Comparison of ENCODE assay signal across 18 cellular contexts in the genomic region with DNA sequence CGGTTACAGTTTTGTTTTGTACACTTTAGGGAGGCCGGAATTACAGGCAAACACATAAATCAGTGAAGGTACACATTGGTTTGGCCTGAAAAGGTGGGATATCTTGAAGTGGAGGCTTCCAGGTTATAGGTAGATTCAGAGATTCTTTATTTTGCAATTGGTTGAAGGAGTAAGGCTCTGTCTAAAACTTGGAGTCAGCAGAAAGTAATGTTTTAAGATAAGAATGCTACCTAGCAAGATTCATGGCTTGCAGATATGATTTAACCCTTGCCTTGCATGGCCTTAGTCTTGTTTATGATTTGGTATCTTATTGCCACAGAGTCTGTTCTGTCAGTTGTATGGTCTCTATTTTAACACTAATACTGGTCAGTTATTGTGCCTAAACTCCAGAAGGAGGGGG.
DNase-seq lines count a peak whose midpoint lies in the region; ATAC-seq, FAIRE-seq and TF ChIP-seq lines count a peak whose summit lies in the region.
"Had no signal": no experiment of that assay in that cellular context is flagged by ENCODE, and none has a peak within 500 bp of the region (broad histone marks: within the 10 kb centered on the region; RNA-seq: fewer than 3 reads in every experiment).

No MANE protein-coding gene starts in this region.

- H3K36me3 Mint-ChIP-seq in Caco-2 (ENCODE audit: insufficient read depth, unreplicated experiment) = peaks cover 12% of the 10 kb centered on the region

- H3K79me2 ChIP-seq in hepatocyte (no peaks in the 10 kb centered on the region), trophoblast cell (ENCODE audit: control insufficient read depth, insufficient read depth, low read length, poor library complexity) (no peaks in the 10 kb centered on the region)

- DNase-seq in Caco-2 (peak in 1 of 2 experiments; percentile 30), hepatocyte (ENCODE audit: low spot score) (no peak), trophoblast cell (peak; percentile 53 to 88), cerebellum (ENCODE audit: low spot score) (no peak), mucosa of descending colon (no peak), RCC 7860 (ENCODE audit: low spot score) (no peak)
- DNase-seq: DMS153, EL, NCI-H1092, NCI-H1694, NCI-H2227 treated with DMSO at 0.1 percent for 48 hours, NCI-H524 had no signal

- H3K36me3 ChIP-seq in Caco-2 (ENCODE audit: control insufficient read depth, insufficient read depth, low read length) (no peaks in the 10 kb centered on the region), hepatocyte (replicated peaks; ENCODE audit: insufficient read depth, low read depth) (no peaks in the 10 kb centered on the region), trophoblast cell (ENCODE audit: control insufficient read depth in 1 of 2, insufficient read depth in 2 of 2, low read length in 2 of 2) (no peaks in the 10 kb centered on the region), mucosa of descending colon (ENCODE audit: low read depth) (no peaks in the 10 kb centered on the region)
- H3K36me3 ChIP-seq: HAP-1 had no signal

- H3K27me3 Mint-ChIP-seq in Caco-2 (ENCODE audit: insufficient read depth, unreplicated experiment) = no peaks in the 10 kb centered on the region

- no TSS peak for BruUV-seq in Caco-2 (replicated peaks; lab: Mats Ljungman, UMichigan)

- H3K4me2 ChIP-seq in hepatocyte (peak overlapping the region; percentile 34), trophoblast cell (ENCODE audit: low read length) (no peak overlapping the region)
- H3K4me2 ChIP-seq: BLaER1 had no signal

- H3K27ac ChIP-seq in VCaP (peak overlapping the region; percentile 21; the same call in 1 of the 2 replicates), hepatocyte (peak overlapping the region; percentile 75), trophoblast cell (ENCODE audit: low read depth, low read length) (peak overlapping the region; percentile 83)
- H3K27ac ChIP-seq: BLaER1 had no signal

- H4K12ac ChIP-seq in trophoblast cell (ENCODE audit: low read depth, low read length) = no peak overlapping the region

- H4K8ac ChIP-seq in trophoblast cell (ENCODE audit: low read depth, low read length) = peak overlapping the region; percentile 33

- no peaks in the 10 kb centered on the region for H3K27me3 ChIP-seq in Caco-2 (replicated peaks; ENCODE audit: control insufficient read depth, insufficient read depth, low read length)
- no peaks in the 10 kb centered on the region for H3K27me3 ChIP-seq in hepatocyte
- H3K27me3 ChIP-seq in trophoblast cell (ENCODE audit: insufficient read depth, low read length) = no peaks in the 10 kb centered on the region
- H3K27me3 ChIP-seq: BLaER1 had no signal

- no peak overlapping the region for H3K23ac ChIP-seq in trophoblast cell (ENCODE audit: low read length)

- no peak overlapping the region for H3K9ac ChIP-seq in trophoblast cell (ENCODE audit: low read length)
- H3K9ac ChIP-seq: BLaER1 had no signal

- H3K27ac Mint-ChIP-seq in Caco-2 (ENCODE audit: unreplicated experiment) = peak overlapping the region; percentile 74

- H4K20me1 ChIP-seq in hepatocyte (ENCODE audit: insufficient read depth, poor library complexity, severe bottlenecking) = no peaks in the 10 kb centered on the region
- H4K20me1 ChIP-seq: BLaER1 had no signal

- WGBS in hepatocyte (ENCODE audit: low lambda C conversion rate, missing lambda C conversion rate) = 35% methylated on average over 2 of the region's 2 CpGs
- WGBS in trophoblast cell (ENCODE audit: extremely low coverage, insufficient coverage, insufficient read length) = no CpG with 5 or more reads among the region's 2 CpGs

- H2AFZ ChIP-seq in hepatocyte = peak overlapping the region; percentile 13
- H2AFZ ChIP-seq in trophoblast cell (ENCODE audit: insufficient read depth, low read length, poor library complexity) = no peak overlapping the region

- POLR2A ChIA-PET in Caco-2 (lab: Charles Lee) = no interaction called here

- H2BK120ac ChIP-seq in trophoblast cell (ENCODE audit: insufficient read depth, low read length, poor library complexity) = peak overlapping the region; percentile 99

- H3K4me3 Mint-ChIP-seq in Caco-2 (ENCODE audit: unreplicated experiment) = peak overlapping the region; percentile 37

- H3K4me3 ChIP-seq in Caco-2 (ENCODE audit: low read depth, low read length) (no peak overlapping the region), hepatocyte (no peak overlapping the region), trophoblast cell (ENCODE audit: low read depth, low read length) (no peak overlapping the region), mucosa of descending colon (no peak overlapping the region)
- H3K4me3 ChIP-seq: BLaER1, HAP-1 had no signal

- H2BK12ac ChIP-seq in trophoblast cell (ENCODE audit: low read length) = peak overlapping the region; percentile 50

- H3K4me1 ChIP-seq in Caco-2 = peaks cover 43% of the 10 kb centered on the region
- peaks cover 22% of the 10 kb centered on the region for H3K4me1 ChIP-seq in hepatocyte (ENCODE audit: insufficient read depth)
- peaks cover 14 to 15% of the 10 kb centered on the region in 2 experiments for H3K4me1 ChIP-seq in trophoblast cell (ENCODE audit: control insufficient read depth in 1 of 2, insufficient read depth in 2 of 2, low read length in 2 of 2)
- no peaks in the 10 kb centered on the region for H3K4me1 ChIP-seq in mucosa of descending colon (ENCODE audit: low read depth)

- peaks cover 20% of the 10 kb centered on the region for H3K4me1 Mint-ChIP-seq in Caco-2 (ENCODE audit: low read depth, unreplicated experiment)

- peaks cover 18% of the 10 kb centered on the region for H3K9me3 Mint-ChIP-seq in Caco-2 (ENCODE audit: unreplicated experiment)

- H3K4ac ChIP-seq in trophoblast cell (ENCODE audit: low read depth, low read length) = no peak overlapping the region

- intact Hi-C loops in Caco-2 (cut with micrococcal nuclease; ENCODE audit: unreplicated experiment) = loop anchor here (2.0 kb wide), 1 partner anchor 46 kb away; no protein-coding TSS in a partner anchor
- intact Hi-C loops in mucosa of descending colon (cut with DNase I, micrococcal nuclease) = no loop called here

- peak overlapping the region; percentile 98 for H4K91ac ChIP-seq in trophoblast cell (ENCODE audit: low read depth, low read length)

- ATAC-seq in mucosa of descending colon (no peak), GM19351 (IDR thresholded peaks at IDR 0.05; ENCODE audit: unreplicated experiment) (no peak)
- ATAC-seq: Panc1, Right ventricle myocardium inferior had no signal

- CTCF ChIA-PET in Caco-2 (lab: Charles Lee) = no interaction called here

- H3K14ac ChIP-seq in trophoblast cell (ENCODE audit: low read length) = no peak overlapping the region

- peak overlapping the region; percentile 99 for H2BK5ac ChIP-seq in trophoblast cell (ENCODE audit: low read depth, low read length, poor library complexity)

- H3K9me3 ChIP-seq in Caco-2 (peaks cover 17% of the 10 kb centered on the region; the same call in 1 of the 2 replicates), hepatocyte (ENCODE audit: low read depth) (no peaks in the 10 kb centered on the region), trophoblast cell (ENCODE audit: insufficient read depth, low read depth, low read length) (peaks cover 3% of the 10 kb centered on the region), mucosa of descending colon (peaks cover 4% of the 10 kb centered on the region)

- H3K79me1 ChIP-seq in trophoblast cell (ENCODE audit: low read length) = peaks cover 15% of the 10 kb centered on the region

- H3K9me2 ChIP-seq in hepatocyte (replicated peaks; ENCODE audit: insufficient read depth) = no peaks in the 10 kb centered on the region

- TF ChIP-seq CTCF in Caco-2 (IDR thresholded peaks at IDR 0.05; ENCODE audit: insufficient read depth in 1 of 2, low read depth in 1 of 2, low read length in 1 of 2, severe bottlenecking in 1 of 2, unreplicated experiment in 1 of 2) (no peak), VCaP (conservative IDR thresholded peaks at IDR 0.05) (no peak), hepatocyte (IDR thresholded peaks at IDR 0.05; ENCODE audit: poor library complexity) (no peak), mucosa of descending colon (IDR thresholded peaks at IDR 0.05) (no peak)

- no peak overlapping the region for H2AK5ac ChIP-seq in trophoblast cell (ENCODE audit: low read length)

- FAIRE-seq in RCC 7860 (lab: Jason Lieb, UNC) = no peak

- no peak overlapping the region for H3K18ac ChIP-seq in trophoblast cell (ENCODE audit: low read length)

Comparison
In these comparisons a context has a peak if more than half of its experiments do, and no peak if none do; other contexts are left out.
1. DNase-seq: peak in trophoblast cell (2 of 2); none in hepatocyte (single experiment), cerebellum (single experiment), mucosa of descending colon (0 of 3) and RCC 7860 (single experiment).
2. H3K27ac ChIP-seq: peak in every context shown above with its lines; median percentile 83 in trophoblast cell; 75 in hepatocyte; 21 in VCaP.